ENCODE assay signal across 25 cellular contexts in the genomic region with DNA sequence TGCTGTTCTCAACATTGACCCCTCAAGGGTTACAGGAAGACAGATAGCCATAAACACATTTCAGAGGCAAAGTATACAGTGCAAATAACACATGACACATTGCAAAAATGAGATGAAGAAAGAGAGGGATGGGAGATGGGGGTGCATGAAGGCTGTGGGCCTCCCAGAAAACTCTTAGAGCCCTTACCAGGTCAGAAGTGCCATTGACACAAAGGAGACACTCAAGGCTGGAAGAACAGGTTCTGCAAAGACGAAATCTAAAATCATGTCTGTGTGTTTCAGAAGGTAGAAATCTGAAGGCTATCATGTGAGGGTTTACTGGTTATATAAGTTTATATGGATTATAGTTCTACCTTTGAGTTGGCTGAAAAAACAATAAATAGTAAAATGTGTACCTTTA.
"Had no signal": no experiment of that assay in that cellular context is flagged by ENCODE, and none has a peak within 500 bp of the region (broad histone marks: within the 10 kb centered on the region; RNA-seq: fewer than 3 reads in every experiment).

No MANE protein-coding gene starts in this region.

- H3K9me3 ChIP-seq: esophagus squamous epithelium, heart right ventricle, psoas muscle, sigmoid colon, stomach, tibial artery had no signal

- H3K4me1 ChIP-seq: esophagus squamous epithelium, psoas muscle, sigmoid colon, tibial artery had no signal

- H3K4me3 Mint-ChIP-seq: dendritic cell treated with granulocyte-macrophage colony-stimulating factor and Interleukin-4, amounts not matched to agents 40 ng/mL and 50 ng/mL, for 4 days; naive thymus-derived CD8-positive, alpha-beta T cell; nephron progenitor cell; stimulated activated effector memory CD8-positive, alpha-beta T cell treated with anti-CD3 and anti-CD28 coated beads, Interleukin-12 subunit alpha, Interleukin-12 subunit beta, amount 100 ng/mL, for 72 hours; type B pancreatic cell had no signal

- H3K27me3 ChIP-seq: esophagus squamous epithelium, heart right ventricle, sigmoid colon, stomach, tibial artery had no signal

- H3K27me3 Mint-ChIP-seq: dendritic cell treated with granulocyte-macrophage colony-stimulating factor and Interleukin-4, amounts not matched to agents 40 ng/mL and 50 ng/mL, for 4 days; type B pancreatic cell had no signal

- H3K27ac Mint-ChIP-seq: dendritic cell treated with granulocyte-macrophage colony-stimulating factor and Interleukin-4, amounts not matched to agents 40 ng/mL and 50 ng/mL, for 4 days; naive thymus-derived CD8-positive, alpha-beta T cell; nephron progenitor cell; stimulated activated effector memory CD8-positive, alpha-beta T cell treated with anti-CD3 and anti-CD28 coated beads, Interleukin-12 subunit alpha, Interleukin-12 subunit beta, amount 100 ng/mL, for 72 hours; type B pancreatic cell had no signal

- H3K9me3 Mint-ChIP-seq: dendritic cell treated with granulocyte-macrophage colony-stimulating factor and Interleukin-4, amounts not matched to agents 40 ng/mL and 50 ng/mL, for 4 days; naive thymus-derived CD8-positive, alpha-beta T cell; nephron progenitor cell; type B pancreatic cell had no signal

- H3K27ac ChIP-seq: esophagus squamous epithelium, heart right ventricle, psoas muscle, sigmoid colon, stomach, tibial artery had no signal

- H3K4me3 ChIP-seq: esophagus squamous epithelium, heart right ventricle, psoas muscle, sigmoid colon, stomach, tibial artery had no signal

- ATAC-seq: heart right ventricle; left cardiac atrium; left ventricle myocardium superior; naive thymus-derived CD8-positive, alpha-beta T cell; psoas muscle; right cardiac atrium; stimulated activated effector memory CD8-positive, alpha-beta T cell treated with anti-CD3 and anti-CD28 coated beads, Interleukin-12 subunit alpha, Interleukin-12 subunit beta, amount 100 ng/mL, for 72 hours had no signal

- DNase-seq: effector memory CD4-positive, alpha-beta T cell; erythroblast; esophagus squamous epithelium; foreskin melanocyte; glutamatergic neuron; heart right ventricle; hippocampal formation; left cardiac atrium; left ventricle myocardium superior; mesenchymal stem cell; midbrain; naive thymus-derived CD8-positive, alpha-beta T cell; nephron progenitor cell; nucleus accumbens; psoas muscle; sigmoid colon; stimulated activated CD4-positive, alpha-beta T cell treated with anti-CD3 and anti-CD28 coated beads, Interleukin-2, amount 100 ng/mL, for 24 hours; stimulated activated CD4-positive, alpha-beta T cell treated with anti-CD3 and anti-CD28 coated beads, Interleukin-4, amount 100 ng/mL, for 24 hours; stimulated activated naive CD4-positive, alpha-beta T cell treated with Interleukin-2 at 50 U/mL for 16 hours; stomach; tibial artery had no signal

- H3K4me1 Mint-ChIP-seq: naive thymus-derived CD8-positive, alpha-beta T cell; stimulated activated effector memory CD8-positive, alpha-beta T cell treated with anti-CD3 and anti-CD28 coated beads, Interleukin-12 subunit alpha, Interleukin-12 subunit beta, amount 100 ng/mL, for 72 hours had no signal

- H3K36me3 Mint-ChIP-seq: naive thymus-derived CD8-positive, alpha-beta T cell; stimulated activated effector memory CD8-positive, alpha-beta T cell treated with anti-CD3 and anti-CD28 coated beads, Interleukin-12 subunit alpha, Interleukin-12 subunit beta, amount 100 ng/mL, for 72 hours had no signal
